ENCODE assay signal across 10 cellular contexts in genomic region chr1:201883786-201884185, GRCh38. TPM values are rescaled to one million over a fixed set of nuclear protein-coding genes. Genes with fewer than 3 reads are reported as not detected.
DNase-seq lines count a peak whose midpoint lies in the region; ATAC-seq and TF ChIP-seq lines count a peak whose summit lies in the region.
"Had no signal": no experiment of that assay in that cellular context is flagged by ENCODE, and none has a peak within 500 bp of the region (broad histone marks: within the 10 kb centered on the region; RNA-seq: fewer than 3 reads in every experiment).

No MANE protein-coding gene starts in this region.

- peaks cover 9% of the 10 kb centered on the region for H4K20me1 ChIP-seq in osteoblast (ENCODE audit: insufficient read depth, low read length)

- no peaks in the 10 kb centered on the region for H3K27me3 ChIP-seq in osteoblast (ENCODE audit: insufficient read depth, low read length)

- H3K4me3 ChIP-seq in osteoblast (ENCODE audit: insufficient read depth, low read length), result no peak overlapping the region

- no peaks in the 10 kb centered on the region for H3K36me3 ChIP-seq in osteoblast (ENCODE audit: insufficient read depth, low read length)

- no peak overlapping the region for H2AFZ ChIP-seq in osteoblast (ENCODE audit: low read length)

- no peaks in the 10 kb centered on the region for H3K9me3 ChIP-seq in osteoblast (ENCODE audit: low read depth, low read length)

- TF ChIP-seq CTCF in osteoblast (IDR thresholded peaks at IDR 0.05; ENCODE audit: extremely low read depth, low read depth, low read length), result no peak

- peaks cover 35% of the 10 kb centered on the region for H3K4me1 ChIP-seq in osteoblast (ENCODE audit: insufficient read depth, low read length)

- peak overlapping the region; percentile 65 for H3K4me2 ChIP-seq in osteoblast (ENCODE audit: insufficient read depth, low read length)

- no peaks in the 10 kb centered on the region for H3K79me2 ChIP-seq in osteoblast (ENCODE audit: insufficient read depth, low read length)

- H3K27ac ChIP-seq in osteoblast (ENCODE audit: low read depth, low read length), result peak overlapping the region; percentile 43

- DNase-seq in EL (peak; percentile 72), NOMO-1 (lab: John Stamatoyannopoulos, UW; ENCODE audit: unreplicated experiment in 2 of 2) (peak; percentile 55 to 76), dermis blood vessel endothelial cell (peak; percentile 68), osteoblast (ENCODE audit: insufficient read length, low spot score, missing footprints) (peak; percentile 93), H4 (ENCODE audit: low spot score) (no peak), inferior parietal cortex (ENCODE audit: extremely low spot score) (no peak)
- DNase-seq: kidney, SHP77 had no signal

- ATAC-seq in HG02885 (IDR thresholded peaks at IDR 0.05; ENCODE audit: poor library complexity, unreplicated experiment) (no peak), GM19463 (IDR thresholded peaks at IDR 0.05; ENCODE audit: unreplicated experiment) (no peak)

RNA-seq across cellular contexts. Expression of gene SHISA4, which starts 4.9 kb away (rescaled TPM):
- total RNA-seq in dermis blood vessel endothelial cell, result 9.6 and 15.7 TPM in 2 replicates
- 25.3 and 27.1 TPM in 2 replicates for total RNA-seq in osteoblast
- 46.3 and 56.1 TPM in 2 replicates for total RNA-seq in H4 (2014; rRNA removed; shearing (Covaris generic))

RNA-seq across cellular contexts. Expression of gene IPO9, which starts 54.8 kb away (rescaled TPM):
- total RNA-seq in dermis blood vessel endothelial cell (32.5 and 33.6 TPM in 2 replicates), osteoblast (26.1 and 26.8 TPM in 2 replicates)
- 18.0 and 24.8 TPM in 2 replicates for total RNA-seq in H4 (2014; rRNA removed; shearing (Covaris generic))

Comparison
In these comparisons a context has a peak if more than half of its experiments do, and no peak if none do; other contexts are left out.
1. DNase-seq: peak in EL (single experiment), NOMO-1 (2 of 2), dermis blood vessel endothelial cell (single experiment) and osteoblast (single experiment); none in H4 (single experiment) and inferior parietal cortex (single experiment).